In the genomic region with DNA sequence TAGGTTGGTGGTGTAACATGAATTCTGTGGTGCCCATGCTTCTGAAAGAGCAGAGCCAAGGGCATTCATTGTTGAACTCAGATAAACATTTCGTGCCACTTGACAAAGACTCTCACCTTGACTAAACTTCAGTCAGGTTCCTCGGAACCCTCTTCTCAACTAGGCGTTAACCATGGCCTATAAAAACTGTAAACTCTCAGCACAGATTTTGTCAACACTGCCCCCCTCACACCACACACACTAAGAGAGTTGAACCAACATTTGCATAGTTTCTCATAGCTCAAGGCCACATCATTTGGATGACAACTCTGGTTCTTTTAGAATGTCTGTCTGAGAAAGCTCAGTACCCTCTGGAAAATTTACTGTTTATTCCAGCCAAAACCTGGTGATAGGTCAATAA, we compare ENCODE assay signal across 26 cellular contexts. TPM values are rescaled to one million over a fixed set of nuclear protein-coding genes. Genes with fewer than 3 reads are reported as not detected.
DNase-seq lines count a peak whose midpoint lies in the region; ATAC-seq and TF ChIP-seq lines count a peak whose summit lies in the region.
"Had no signal": no experiment of that assay in that cellular context is flagged by ENCODE, and none has a peak within 500 bp of the region (broad histone marks: within the 10 kb centered on the region; RNA-seq: fewer than 3 reads in every experiment).

No MANE protein-coding gene starts in this region.

- no peak overlapping the region for H4K5ac ChIP-seq in mesendoderm (ENCODE audit: low read length)

- ATAC-seq in GM18907 (IDR thresholded peaks at IDR 0.05; ENCODE audit: unreplicated experiment) (peak; percentile 52), HG02885 (IDR thresholded peaks at IDR 0.05; ENCODE audit: poor library complexity, unreplicated experiment) (peak; percentile 67)
- ATAC-seq: sciatic nerve had no signal

- H3K23ac ChIP-seq in mesendoderm (ENCODE audit: low read length), result no peak overlapping the region

- H4K8ac ChIP-seq in mesendoderm (ENCODE audit: low read depth, low read length), result no peak overlapping the region

- WGBS in mesendoderm (ENCODE audit: extremely low coverage, insufficient coverage, low lambda C conversion rate), result no CpG with 5 or more reads among the region's 3 CpGs

- H3K27ac ChIP-seq in mesendoderm (ENCODE audit: low read depth, low read length), result no peak overlapping the region
- H3K27ac ChIP-seq: BLaER1, neutrophil, transverse colon had no signal

- no peak overlapping the region for H3K4ac ChIP-seq in mesendoderm (ENCODE audit: low read depth, low read length)

- H3K36me3 Mint-ChIP-seq in neural crest cell (ENCODE audit: low read depth) (peaks cover 18% of the 10 kb centered on the region), mesothelial cell of epicardium (peaks cover 20% of the 10 kb centered on the region)

- H2BK120ac ChIP-seq in mesendoderm (ENCODE audit: low read depth, low read length), result no peak overlapping the region

- DNase-seq in GM12865 (ENCODE audit: low read depth) (peak; percentile 33), neural crest cell (ENCODE audit: low read depth, low spot score) (no peak), GM03348 (ENCODE audit: low spot score) (no peak), mesendoderm (no peak), mesothelial cell of epicardium (ENCODE audit: low spot score in 2 of 2, unreplicated experiment in 2 of 2) (no peak)
- DNase-seq: activated CD4-positive, CD25-positive, alpha-beta regulatory T cell treated with anti-CD3 and anti-CD28 coated beads, Interleukin-2, amount 50 U/mL, for 72 hours; amygdala; Caco-2; DMS79; GF-D8; H9; hypothalamus; KG1; mesenchymal stem cell; MG63; NCI-H2081; NCI-H226; NCI-H69; RPMI8226; stimulated activated CD4-positive, alpha-beta T cell treated with anti-CD3 and anti-CD28 coated beads, Interleukin-15, amount 100 ng/mL, for 24 hours; transverse colon had no signal

- H3K4me1 Mint-ChIP-seq in neural crest cell (no peaks in the 10 kb centered on the region), mesothelial cell of epicardium (no peaks in the 10 kb centered on the region)
- H3K4me1 Mint-ChIP-seq: H9 had no signal

- H3K4me2 ChIP-seq in mesendoderm (ENCODE audit: low read length), result no peak overlapping the region
- H3K4me2 ChIP-seq: BLaER1 had no signal

- H3K4me1 ChIP-seq in mesendoderm (ENCODE audit: control insufficient read depth, low read depth, low read length), result no peaks in the 10 kb centered on the region
- H3K4me1 ChIP-seq: BLaER1, Caco-2, transverse colon had no signal

- no peaks in the 10 kb centered on the region for H3K79me1 ChIP-seq in mesendoderm (ENCODE audit: low read length)

- no peak overlapping the region for H3K4me3 ChIP-seq in GM12865 (ENCODE audit: low read depth, low read length)
- H3K4me3 ChIP-seq in mesendoderm (ENCODE audit: low read length), result no peak overlapping the region
- H3K4me3 ChIP-seq: BLaER1, MG63, transverse colon had no signal

- no peaks in the 10 kb centered on the region for H3K36me3 ChIP-seq in mesendoderm (ENCODE audit: control insufficient read depth, insufficient read depth, low read length)
- H3K36me3 ChIP-seq: MG63, neutrophil, transverse colon had no signal

- H3K27ac Mint-ChIP-seq in neural crest cell (ENCODE audit: unreplicated experiment), result peak overlapping the region; percentile 75
- H3K27ac Mint-ChIP-seq in mesothelial cell of epicardium, result no peak overlapping the region
- H3K27ac Mint-ChIP-seq: H9 had no signal

- H3K9ac ChIP-seq in mesendoderm (ENCODE audit: low read length), result no peak overlapping the region
- H3K9ac ChIP-seq: BLaER1 had no signal

- H3K18ac ChIP-seq in mesendoderm (ENCODE audit: low read length), result no peak overlapping the region

- no peak overlapping the region for H2BK5ac ChIP-seq in mesendoderm (ENCODE audit: low read length)

- H3K27me3 ChIP-seq in mesendoderm (ENCODE audit: insufficient read depth, low read length, poor library complexity), result no peaks in the 10 kb centered on the region
- H3K27me3 ChIP-seq: BLaER1, MG63, neutrophil, transverse colon had no signal

- no peaks in the 10 kb centered on the region for H3K79me2 ChIP-seq in mesendoderm (ENCODE audit: control insufficient read depth, insufficient read depth, low read length)

- H3K9me3 Mint-ChIP-seq in neural crest cell (peaks cover 19% of the 10 kb centered on the region), mesothelial cell of epicardium (peaks cover 34% of the 10 kb centered on the region)

- H2BK15ac ChIP-seq in mesendoderm (replicated peaks; ENCODE audit: low read depth), result no peak overlapping the region

- no peak overlapping the region for H3K56ac ChIP-seq in mesendoderm (ENCODE audit: low read length)

- H3K27me3 Mint-ChIP-seq in neural crest cell (ENCODE audit: low read depth) (no peaks in the 10 kb centered on the region), mesothelial cell of epicardium (ENCODE audit: low read depth) (no peaks in the 10 kb centered on the region)

- TF ChIP-seq CTCF in GM12865 (IDR thresholded peaks at IDR 0.05; ENCODE audit: insufficient read depth, low read depth, low read length, missing control alignments) (no peak), neural crest cell (conservative IDR thresholded peaks at IDR 0.05) (no peak), mesothelial cell of epicardium (IDR thresholded peaks at IDR 0.05; ENCODE audit: unreplicated experiment) (no peak)

- H3K4me3 Mint-ChIP-seq in neural crest cell, result no peak overlapping the region
- no peak overlapping the region for H3K4me3 Mint-ChIP-seq in mesothelial cell of epicardium
- H3K4me3 Mint-ChIP-seq: H9 had no signal

- H2AK5ac ChIP-seq in mesendoderm (ENCODE audit: low read length), result no peak overlapping the region

RNA-seq across cellular contexts. Expression of gene CASP6, which starts 28.1 kb away (rescaled TPM):
- 25.4 and 28.0 TPM in 2 replicates for total RNA-seq in neural crest cell
- polyA plus RNA-seq in mesendoderm (2013, experiment 1 of 2), result 30.0 TPM
- 31.9 TPM for polyA plus RNA-seq in mesendoderm (2013, experiment 2 of 2)
- 36.7 to 38.2 TPM (median 37.3 TPM) in 3 replicates for total RNA-seq in mesothelial cell of epicardium

RNA-seq across cellular contexts. Expression of gene PLA2G12A, which starts 54.7 kb away (rescaled TPM):
- 13.5 and 15.5 TPM in 2 replicates for total RNA-seq in neural crest cell
- 37.7 TPM for polyA plus RNA-seq in mesendoderm (2013, experiment 1 of 2)
- polyA plus RNA-seq in mesendoderm (2013, experiment 2 of 2), result 39.6 TPM
- total RNA-seq in mesothelial cell of epicardium, result 49.7 to 53.8 TPM (median 51.0 TPM) in 3 replicates
